Comparison of ENCODE assay signal across 1 cellular context in genomic region chr3:57228734-57229505, GRCh38.
TF ChIP-seq lines count a peak whose summit lies in the region.

No MANE protein-coding gene starts in this region.

TF ChIP-seq in K562, 482 proteins besides CTCF, POLR2A, EP300 and RAD21 (continued from another document and continues in another):
- TF ChIP-seq ZFP91 (CRISPR knock-in tag; IDR thresholded peaks at IDR 0.05) (no peak), DDX20 (tag; IDR thresholded peaks at IDR 0.05; ENCODE audit: low read depth) (no peak), HMBOX1 (IDR thresholded peaks at IDR 0.05) (0 out of 2 replicates have a peak, but pooled peaks have one; percentile 29), DPF2 (IDR thresholded peaks at IDR 0.05) (peak; percentile 81), PRPF4 (IDR thresholded peaks at IDR 0.05; ENCODE audit: insufficient read depth, low read depth, low read length, poor library complexity, severe bottlenecking) (no peak), IRF1 (CRISPR knock-in tag; IDR thresholded peaks at IDR 0.05; ENCODE audit: borderline replicate concordance) (no peak), MEIS2 (IDR thresholded peaks at IDR 0.05; ENCODE audit: partially characterized antibody) (peak; percentile 47), MEF2A (IDR thresholded peaks at IDR 0.05; ENCODE audit: control insufficient read depth, low read depth, low read length) (0 out of 2 replicates have a peak, but pooled peaks have one; percentile 9), KLF16 (IDR thresholded peaks at IDR 0.05) (peak; percentile 17), FOSL1 (tag; conservative IDR thresholded peaks at IDR 0.05) (peak; percentile 96), JUN (IDR thresholded peaks at IDR 0.05; ENCODE audit: borderline replicate concordance, low read depth, low read length) (peak; percentile 55; the same call in 1 of the 2 replicates), JUN (CRISPR knock-in tag; IDR thresholded peaks at IDR 0.05; ENCODE audit: borderline replicate concordance) (no peak), ARID1B (IDR thresholded peaks at IDR 0.05) (peak; percentile 81), GABPB1 (CRISPR knock-in tag; IDR thresholded peaks at IDR 0.05) (no peak), MTA2 (IDR thresholded peaks at IDR 0.05; ENCODE audit: low read depth) (0 out of 2 replicates have a peak, but pooled peaks have one; percentile 29), POLR3G (IDR thresholded peaks at IDR 0.05; ENCODE audit: extremely low read depth, insufficient read length, insufficient replicate concordance) (no peak), KDM1A (IDR thresholded peaks at IDR 0.05) (peak; percentile 52 to 77; a peak in 3 of 4 replicates), STAT5B (CRISPR knock-in tag; IDR thresholded peaks at IDR 0.05) (no peak), TRIM24 (IDR thresholded peaks at IDR 0.05) (0 out of 4 replicates have a peak, but pooled peaks of 1 of the 2 experiments have one; percentile 40), TCF3 (CRISPR knock-in tag; IDR thresholded peaks at IDR 0.05) (peak; percentile 65), SMARCC2 (IDR thresholded peaks at IDR 0.05; ENCODE audit: low read depth) (peak; percentile 61; the same call in 1 of the 2 replicates), ZNF282 (CRISPR knock-in tag; IDR thresholded peaks at IDR 0.05) (no peak), PML (IDR thresholded peaks at IDR 0.05; ENCODE audit: low read length) (peak; percentile 63; the same call in 1 of the 2 replicates), KAT8 (IDR thresholded peaks at IDR 0.05; ENCODE audit: low read depth) (no peak), CBFA2T3 (IDR thresholded peaks at IDR 0.05) (peak; percentile 84), POLR2G (IDR thresholded peaks at IDR 0.05; ENCODE audit: low read depth, low read length) (no peak), TFE3 (CRISPR knock-in tag; IDR thresholded peaks at IDR 0.05) (no peak), TRIM25 (IDR thresholded peaks at IDR 0.05; ENCODE audit: borderline replicate concordance) (no peak), ATF3 (IDR thresholded peaks at IDR 0.05) (peak; percentile 55; the same call in 1 of the 2 replicates), ATF3 (CRISPR knock-in tag; conservative IDR thresholded peaks at IDR 0.05) (no peak), RCOR1 (IDR thresholded peaks at IDR 0.05; ENCODE audit: borderline replicate concordance in 1 of 2, low read depth in 2 of 2, low read length in 2 of 2) (peak in 1 of 2 experiments; percentile 82; a peak in 2 of 4 replicates), SIN3A (IDR thresholded peaks at IDR 0.05; ENCODE audit: borderline replicate concordance in 2 of 2, control insufficient read depth in 1 of 2, low read depth in 2 of 2, low read length in 2 of 2) (no peak; a peak in 1 of 4 replicates), PCBP1 (IDR thresholded peaks at IDR 0.05; ENCODE audit: low read depth, low read length, poor library complexity, severe bottlenecking) (no peak), HES1 (IDR thresholded peaks at IDR 0.05; ENCODE audit: low read depth) (peak; percentile 72), HDAC2 (IDR thresholded peaks at IDR 0.05) (peak; percentile 41; the same call in 1 of the 2 replicates), BACH1 (tag; IDR thresholded peaks at IDR 0.05) (0 out of 2 replicates have a peak, but pooled peaks have one; percentile 27), ARID4B (CRISPR knock-in tag; IDR thresholded peaks at IDR 0.05) (no peak), EZH2 (IDR thresholded peaks at IDR 0.05; ENCODE audit: borderline replicate concordance, low read depth, low read length) (no peak), RERE (CRISPR knock-in tag; IDR thresholded peaks at IDR 0.05; ENCODE audit: borderline replicate concordance) (no peak), ZNF384 (IDR thresholded peaks at IDR 0.05; ENCODE audit: low read depth, low read length) (peak; percentile 79), NCOR1 (IDR thresholded peaks at IDR 0.05) (peak; percentile 43), CREM (IDR thresholded peaks at IDR 0.05; ENCODE audit: low read depth) (0 out of 2 replicates have a peak, but pooled peaks have one; percentile 11), SMARCA4 (IDR thresholded peaks at IDR 0.05) (peak; percentile 86), ZBTB7A (IDR thresholded peaks at IDR 0.05; ENCODE audit: borderline replicate concordance, control insufficient read depth, low read depth, low read length) (no peak), CBX2 (IDR thresholded peaks at IDR 0.05; ENCODE audit: insufficient read depth, low read length, poor library complexity, severe bottlenecking) (no peak), TAL1 (IDR thresholded peaks at IDR 0.05) (peak; percentile 71), L3MBTL2 (IDR thresholded peaks at IDR 0.05) (no peak), HDGF (IDR thresholded peaks at IDR 0.05) (no peak), ZNF324 (CRISPR knock-in tag; IDR thresholded peaks at IDR 0.05) (no peak), NONO (IDR thresholded peaks at IDR 0.05; ENCODE audit: low read depth in 2 of 2, low read length in 1 of 2) (no peak)
